ENCODE assay signal across 8 cellular contexts in the genomic region with DNA sequence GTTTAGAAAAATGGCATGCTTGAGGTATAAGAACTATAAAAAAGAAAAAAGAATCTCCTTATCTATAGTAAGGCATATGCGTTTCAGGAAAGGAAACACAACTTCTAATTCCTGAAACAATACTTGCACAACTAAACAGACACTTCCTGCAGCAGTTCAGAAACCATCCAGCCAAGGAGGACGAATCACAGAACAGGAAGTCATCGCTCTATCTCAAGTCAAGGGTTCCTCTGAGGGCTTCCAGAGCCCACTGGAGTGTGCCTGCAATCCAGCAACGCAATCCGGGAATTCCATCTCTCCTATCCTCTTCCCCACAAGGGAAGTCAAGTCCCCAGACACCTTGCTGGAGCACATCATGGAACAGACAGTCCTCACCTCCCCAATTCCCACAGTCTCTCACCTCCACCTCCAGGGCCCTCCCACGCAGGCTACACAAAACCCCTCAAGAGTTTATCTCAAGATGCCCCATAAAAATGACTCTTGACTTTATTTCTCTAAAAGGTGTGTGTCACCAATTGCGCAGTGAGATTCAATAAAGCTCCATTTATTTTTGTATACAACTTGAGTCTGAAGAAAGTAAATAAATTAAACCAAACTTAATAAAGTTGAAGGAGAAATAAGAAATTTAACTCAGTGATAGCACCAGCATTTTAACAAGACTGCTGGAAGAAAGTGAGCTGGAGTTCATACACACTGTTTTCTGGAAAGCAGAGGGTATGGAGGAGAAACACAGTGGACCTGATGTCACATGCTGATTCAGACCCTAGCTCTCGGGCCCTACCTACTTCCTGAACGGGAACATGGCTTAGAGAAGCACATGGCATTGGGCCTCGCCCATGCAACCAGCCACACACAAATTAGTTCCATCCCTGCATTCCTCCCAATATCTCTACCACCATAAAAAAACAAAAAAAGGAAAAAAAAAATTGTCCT. TPM values are rescaled to one million over a fixed set of nuclear protein-coding genes. Genes with fewer than 3 reads are reported as not detected.
A peak's percentile ranks its signal among the peaks of the same experiment; 100 is the strongest.
DNase-seq lines count a peak whose midpoint lies in the region; ATAC-seq and TF ChIP-seq lines count a peak whose summit lies in the region.

No MANE protein-coding gene starts in this region.

- intact Hi-C loops in spleen (cut with DNase I; ENCODE audit: low total_unique reads) (no loop called here), posterior vena cava (cut with DNase I) (no loop called here)

- no peak for TF ChIP-seq POLR2A in spleen (IDR thresholded peaks at IDR 0.05)

- no peaks in the 10 kb centered on the region for H3K9me3 ChIP-seq in spleen

- no peak overlapping the region for H3K4me3 ChIP-seq in spleen

- no peaks in the 10 kb centered on the region for H3K36me3 ChIP-seq in spleen

- peak; percentile 57 for DNase-seq in SIG-M5 treated with dmso at 0.1 percent for 504 hours (lab: John Stamatoyannopoulos, UW; ENCODE audit: unreplicated experiment)
- DNase-seq in SIG-M5 (lab: John Stamatoyannopoulos, UW), result no peak
- DNase-seq in fibroblast of gingiva (ENCODE audit: low read depth), result peak; percentile 24
- DNase-seq in spleen, result no peak
- DNase-seq in posterior vena cava (ENCODE audit: low spot score), result no peak
- no peak for DNase-seq in germinal center (ENCODE audit: low spot score)
- DNase-seq in NCI-H1048 (lab: John Stamatoyannopoulos, UW), result no peak

- WGBS in spleen, 5 donors, result 29 to 47% (median 40%) methylated on average over 10 of the region's 10 CpGs

- H3K27ac ChIP-seq in spleen, result peak overlapping the region; percentile 5 to 86 (median 74)

- no peaks in the 10 kb centered on the region for H3K27me3 ChIP-seq in spleen (replicated peaks in 1 of 7)

- ATAC-seq in HG03432 (IDR thresholded peaks at IDR 0.05; ENCODE audit: unreplicated experiment), result peak; percentile 36

- no peak for TF ChIP-seq CTCF in spleen (IDR thresholded peaks at IDR 0.05 in 8 of 11, conservative IDR thresholded peaks at IDR 0.05 in 3 of 11)

- peaks cover 12 to 46% (median 27%) of the 10 kb centered on the region in 6 donors for H3K4me1 ChIP-seq in spleen

RNA-seq across cellular contexts. Expression of gene SIPA1L2, which starts 39.9 kb away (rescaled TPM):
- 10 to 100 TPM; 18.4 to 67.7 (median 34.6) TPM for total RNA-seq in spleen
- 1 to 10 TPM; 1.1 to 5.3 (median 2.3) TPM for polyA plus RNA-seq in spleen
- total RNA-seq in posterior vena cava, result 10 to 100 TPM; 14.1 to 14.9 TPM

Comparison
In these comparisons a context has a peak if more than half of its experiments do, and no peak if none do; other contexts are left out.
1. DNase-seq: peak in SIG-M5 treated with dmso at 0.1 percent for 504 hours (single experiment) and fibroblast of gingiva (single experiment); none in SIG-M5 (single experiment), spleen (single experiment), posterior vena cava (single experiment), germinal center (single experiment) and NCI-H1048 (single experiment).